8 cellular contexts compared by ENCODE assay signal in the genomic region with DNA sequence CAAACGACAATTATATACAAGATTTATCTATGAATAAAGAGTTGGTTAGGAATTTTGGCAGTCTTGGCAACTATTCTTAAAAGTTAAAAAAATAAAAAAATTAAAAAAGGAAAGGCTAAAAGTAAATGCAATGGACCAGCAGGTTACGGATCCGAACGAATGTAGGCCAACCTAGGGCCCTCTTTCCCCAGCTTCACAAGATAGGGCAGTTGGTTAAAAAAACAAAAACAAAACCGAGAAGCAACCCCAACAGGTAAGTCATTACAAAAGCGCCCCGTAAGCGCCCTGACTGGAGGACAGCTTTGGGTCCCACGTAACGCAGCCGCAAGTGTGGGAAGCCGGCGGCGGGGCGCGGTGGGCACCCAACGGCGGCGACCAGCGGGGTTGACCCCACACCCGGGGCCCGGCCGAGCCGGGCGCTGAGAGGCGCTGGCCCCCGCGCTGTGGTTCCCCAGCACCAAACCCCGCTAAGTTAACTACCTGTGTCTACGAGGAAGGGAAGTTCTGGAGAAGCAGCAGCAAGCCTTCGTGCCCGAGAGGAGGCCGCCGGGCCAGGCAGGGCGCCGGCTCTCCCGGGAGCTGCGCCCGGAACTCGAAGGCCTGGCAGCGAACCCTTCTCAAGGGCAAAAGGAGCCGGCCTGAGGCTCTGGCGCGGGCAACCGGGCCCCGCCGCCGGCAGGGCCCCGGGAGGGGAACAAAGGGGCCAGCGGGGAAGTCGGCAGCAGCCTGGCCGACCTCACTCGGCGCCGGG. TPM values are rescaled to one million over a fixed set of nuclear protein-coding genes. Genes with fewer than 3 reads are reported as not detected.
DNase-seq lines count a peak whose midpoint lies in the region; ATAC-seq and TF ChIP-seq lines count a peak whose summit lies in the region.

No MANE protein-coding gene starts in this region.

- ATAC-seq in GM19452 (IDR thresholded peaks at IDR 0.05; ENCODE audit: unreplicated experiment): peak; percentile 10
- peak; percentile 13 for ATAC-seq in HG03571 (IDR thresholded peaks at IDR 0.05; ENCODE audit: unreplicated experiment)
- ATAC-seq in left lobe of liver: peak; percentile 9

- DNase-seq in COR-L47 (lab: John Stamatoyannopoulos, UW) (peak; percentile 32), cardiac fibroblast (ENCODE audit: low read depth in 2 of 2) (peak in 1 of 2 donors; percentile 13), left lobe of liver (ENCODE audit: low spot score) (peak; percentile 56), COLO829 (ENCODE audit: low spot score) (no peak)
- peak; percentile 2 to 38 (median 6) for DNase-seq in stimulated activated CD4-positive, alpha-beta T cell treated with anti-CD3 and anti-CD28 coated beads, TNF-alpha, amount 100 ng/mL, for 1 hour (ENCODE audit: low read depth in 3 of 3, low spot score in 1 of 3)

- H3K4me3 ChIP-seq in WI38 (ENCODE audit: low read depth, low read length): peak overlapping the region; percentile 90
- H3K4me3 ChIP-seq in cardiac fibroblast (replicated peaks in 1 of 2; ENCODE audit: low read depth in 2 of 2, low read length in 2 of 2): peak overlapping the region; percentile 68 to 78

- TF ChIP-seq CTCF in WI38 (IDR thresholded peaks at IDR 0.05; ENCODE audit: low read depth, low read length): no peak
- TF ChIP-seq CTCF in cardiac fibroblast (IDR thresholded peaks at IDR 0.05; ENCODE audit: low read depth, low read length): no peak

RNA-seq across cellular contexts. Expression of a gene that starts 0.9 kb away (rescaled TPM):
- 165 TPM for total RNA-seq in left lobe of liver
